Comparison of ENCODE assay signal across 8 cellular contexts in genomic region chr13:30832377-30832776, GRCh38.
"Had no signal": no experiment of that assay in that cellular context is flagged by ENCODE, and none has a peak within 500 bp of the region (broad histone marks: within the 10 kb centered on the region; RNA-seq: fewer than 3 reads in every experiment).

No MANE protein-coding gene starts in this region.

- H3K9me3 Mint-ChIP-seq: activated naive CD4-positive, alpha-beta T cell treated with anti-CD3 and anti-CD28 coated beads for 36 hours; naive thymus-derived CD8-positive, alpha-beta T cell; WTC11 had no signal

- H3K36me3 ChIP-seq: stomach, tibial artery had no signal

- H3K9me3 ChIP-seq: stomach, tibial artery had no signal

- H3K27ac Mint-ChIP-seq: activated naive CD4-positive, alpha-beta T cell treated with anti-CD3 and anti-CD28 coated beads for 36 hours; naive thymus-derived CD8-positive, alpha-beta T cell; WTC11 had no signal

- DNase-seq: effector CD8-positive, alpha-beta T cell; foreskin melanocyte; tibial artery had no signal

- H3K4me3 ChIP-seq: coronary artery, tibial artery had no signal

- H3K4me3 Mint-ChIP-seq: activated naive CD4-positive, alpha-beta T cell treated with anti-CD3 and anti-CD28 coated beads for 36 hours; naive thymus-derived CD8-positive, alpha-beta T cell; WTC11 had no signal

- H3K36me3 Mint-ChIP-seq: naive thymus-derived CD8-positive, alpha-beta T cell; WTC11 had no signal

- ATAC-seq: naive thymus-derived CD8-positive, alpha-beta T cell had no signal

- H3K27ac ChIP-seq: coronary artery, stomach, tibial artery had no signal
